In the genomic region with DNA sequence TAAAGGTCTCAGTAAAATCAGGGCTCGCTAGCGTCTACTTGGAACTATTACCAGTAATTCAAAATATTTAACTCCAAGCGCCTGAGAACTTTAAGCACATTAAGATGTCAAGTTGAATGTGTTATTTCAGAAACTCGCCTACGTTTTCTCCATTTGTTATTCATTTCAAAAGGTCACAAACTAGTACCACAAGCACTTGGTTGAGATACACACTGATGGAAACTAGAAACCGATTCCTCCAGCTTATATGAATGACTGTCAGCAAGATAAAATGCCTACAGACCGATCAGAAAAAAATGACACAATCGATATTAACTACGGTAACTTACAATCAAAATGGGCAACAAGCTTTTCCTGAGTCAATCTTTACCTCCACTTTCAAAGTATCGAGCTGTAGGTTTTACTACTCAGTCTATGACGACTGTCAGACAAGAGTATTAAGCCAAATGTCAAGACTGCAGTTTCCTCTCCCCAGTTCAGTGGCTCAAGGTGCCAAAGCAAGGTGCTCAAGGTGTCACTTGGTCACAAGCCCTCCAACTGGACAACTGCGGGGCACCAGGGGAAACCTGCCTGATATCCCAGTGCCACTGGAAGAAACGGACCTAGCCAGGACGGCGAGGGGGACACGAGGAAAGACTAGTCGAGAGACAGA, we compare ENCODE assay signal across 8 cellular contexts. TPM values are rescaled to one million over a fixed set of nuclear protein-coding genes. Genes with fewer than 3 reads are reported as not detected.
DNase-seq lines count a peak whose midpoint lies in the region; ATAC-seq, FAIRE-seq and TF ChIP-seq lines count a peak whose summit lies in the region.

No MANE protein-coding gene starts in this region.

- H3K36me3 ChIP-seq in endodermal cell (ENCODE audit: control insufficient read depth, insufficient read depth, low read length), result peaks cover 21% of the 10 kb centered on the region
- peaks cover 0 to 20% (median 6%) of the 10 kb centered on the region in 3 donors for H3K36me3 ChIP-seq in pancreas

- H3K36me3 Mint-ChIP-seq in endodermal cell (ENCODE audit: low read depth), result peaks cover 19% of the 10 kb centered on the region

- peak overlapping the region; percentile 92 for H3K4me3 Mint-ChIP-seq in endodermal cell

- H3K4me3 ChIP-seq in endodermal cell (ENCODE audit: low read length) (peak overlapping the region; percentile 99), pancreas (peak overlapping the region; percentile 42 to 70 (median 60))

- intact Hi-C loops in pancreas (cut with DNase I), result no loop called here

- H3K9ac ChIP-seq in endodermal cell (ENCODE audit: extremely low read depth, low read length, poor library complexity, severe bottlenecking), result peak overlapping the region; percentile 89

- peak overlapping the region; percentile 88 for H3K27ac Mint-ChIP-seq in endodermal cell

- DNase-seq in RKO (ENCODE audit: low spot score), result peak; percentile 23
- DNase-seq in endodermal cell, result no peak
- peak in 1 of 6 donors; percentile 47 for DNase-seq in pancreas
- no peak for DNase-seq in C1 segment of cervical spinal cord (lab: John Stamatoyannopoulos, UW)
- DNase-seq in NCI-H510A (lab: John Stamatoyannopoulos, UW), result no peak
- no peak for DNase-seq in SIG-M5 treated with dmso at 0.1 percent for 504 hours (lab: John Stamatoyannopoulos, UW; ENCODE audit: unreplicated experiment)

- H3K27me3 Mint-ChIP-seq in endodermal cell (ENCODE audit: insufficient read depth), result peaks cover 38% of the 10 kb centered on the region

- peaks cover 24% of the 10 kb centered on the region for H3K4me1 Mint-ChIP-seq in endodermal cell

- H3K27ac ChIP-seq in endodermal cell (ENCODE audit: low read depth, low read length) (no peak overlapping the region), pancreas (peak overlapping the region; percentile 32 to 51 (median 48))

- 34 to 39% methylated on average over 16 to 17 of the region's 17 CpGs for WGBS in endodermal cell (ENCODE audit: insufficient coverage in 1 of 2, insufficient read length in 1 of 2), 2 experiments
- WGBS in pancreas, 2 donors, result 4 to 5% methylated on average over 17 of the region's 17 CpGs

- no peaks in the 10 kb centered on the region for H3K9me3 Mint-ChIP-seq in endodermal cell

- no peaks in the 10 kb centered on the region for H3K9me3 ChIP-seq in endodermal cell (ENCODE audit: control insufficient read depth, low read length)
- H3K9me3 ChIP-seq in pancreas, result no peaks in the 10 kb centered on the region

- H3K27me3 ChIP-seq in endodermal cell (ENCODE audit: control insufficient read depth, insufficient read depth, low read length, poor library complexity, severe bottlenecking) (peaks cover 35% of the 10 kb centered on the region), pancreas (peaks cover 0 to 24% (median 6%) of the 10 kb centered on the region in 4 donors)

- ATAC-seq in GM18511 (IDR thresholded peaks at IDR 0.05; ENCODE audit: unreplicated experiment) (peak; percentile 5), pancreas (peak in 3 of 4 donors; percentile 2), GM21447 (IDR thresholded peaks at IDR 0.05; ENCODE audit: unreplicated experiment) (no peak)

- TF ChIP-seq CTCF in endodermal cell (conservative IDR thresholded peaks at IDR 0.05) (no peak), pancreas (IDR thresholded peaks at IDR 0.05) (no peak)

- FAIRE-seq in pancreas (lab: Jason Lieb, UNC), result no peak

- H3K4me1 ChIP-seq in endodermal cell (ENCODE audit: control insufficient read depth, insufficient read depth, low read length), result peaks cover 3% of the 10 kb centered on the region
- peaks cover 0 to 16% (median 0%) of the 10 kb centered on the region in 3 donors for H3K4me1 ChIP-seq in pancreas

RNA-seq across cellular contexts. Expression of gene SRP68, which starts 0.7 kb away (rescaled TPM):
- total RNA-seq in endodermal cell, result 10 to 100 TPM; 73.9 to 78.0 TPM
- polyA plus RNA-seq in endodermal cell (2013, experiment 1 of 2), result 63.0 TPM
- 58.3 TPM for polyA plus RNA-seq in endodermal cell (2013, experiment 2 of 2)
- 10 to 100 TPM; 42.4 to 74.6 (median 55.3) TPM for total RNA-seq in pancreas
- 10 to 100 TPM; 32.2 to 45.9 TPM for polyA plus RNA-seq in pancreas

RNA-seq across cellular contexts. Expression of gene GALR2, which starts 3.0 kb away (rescaled TPM):
- total RNA-seq in endodermal cell (not detected), pancreas (under 1 TPM in 2 of 6 donors, not detected in 4; 0.12 to 0.19 TPM)
- polyA plus RNA-seq in endodermal cell (2013, experiment 1 of 2), result not detected
- polyA plus RNA-seq in endodermal cell (2013, experiment 2 of 2), result not detected
- under 1 TPM in 1 of 2 donors, not detected in 1; 0.11 TPM for polyA plus RNA-seq in pancreas

RNA-seq across cellular contexts. Expression of gene ZACN, which starts 7.4 kb away (rescaled TPM):
- total RNA-seq in endodermal cell (under 1 TPM in 1 of 2 donors, not detected in 1; 0.09 TPM), pancreas (under 1 TPM in 1 of 6 donors, not detected in 5; 0.06 TPM)
- polyA plus RNA-seq in endodermal cell (2013, experiment 1 of 2), result not detected
- not detected for polyA plus RNA-seq in endodermal cell (2013, experiment 2 of 2)
- 1 to 10 TPM; 3.4 to 4.2 TPM for polyA plus RNA-seq in pancreas

RNA-seq across cellular contexts. Expression of gene EXOC7, which starts 32.0 kb away (rescaled TPM):
- total RNA-seq in endodermal cell (100 to 1,000 TPM; 159 to 187 TPM), pancreas (10 to 100 TPM; 38.4 to 81.3 (median 49.8) TPM)
- polyA plus RNA-seq in endodermal cell (2013, experiment 1 of 2), result 83.1 TPM
- 82.3 TPM for polyA plus RNA-seq in endodermal cell (2013, experiment 2 of 2)
- 100 to 1,000 TPM in 1 of 2 donors, 10 to 100 TPM in 1; 97.1 to 103 TPM for polyA plus RNA-seq in pancreas

RNA-seq across cellular contexts. Expression of gene EVPL, which starts 44.5 kb away (rescaled TPM):
- total RNA-seq in endodermal cell (under 1 TPM; 0.20 to 0.51 TPM), pancreas (1 to 10 TPM; 1.3 to 3.5 (median 2.9) TPM)
- 0.04 TPM for polyA plus RNA-seq in endodermal cell (2013, experiment 1 of 2)
- not detected for polyA plus RNA-seq in endodermal cell (2013, experiment 2 of 2)
- 10 to 100 TPM in 1 of 2 donors, 1 to 10 TPM in 1; 6.5 to 14.6 TPM for polyA plus RNA-seq in pancreas
